Comparison of ENCODE assay signal across 11 cellular contexts in the genomic region with DNA sequence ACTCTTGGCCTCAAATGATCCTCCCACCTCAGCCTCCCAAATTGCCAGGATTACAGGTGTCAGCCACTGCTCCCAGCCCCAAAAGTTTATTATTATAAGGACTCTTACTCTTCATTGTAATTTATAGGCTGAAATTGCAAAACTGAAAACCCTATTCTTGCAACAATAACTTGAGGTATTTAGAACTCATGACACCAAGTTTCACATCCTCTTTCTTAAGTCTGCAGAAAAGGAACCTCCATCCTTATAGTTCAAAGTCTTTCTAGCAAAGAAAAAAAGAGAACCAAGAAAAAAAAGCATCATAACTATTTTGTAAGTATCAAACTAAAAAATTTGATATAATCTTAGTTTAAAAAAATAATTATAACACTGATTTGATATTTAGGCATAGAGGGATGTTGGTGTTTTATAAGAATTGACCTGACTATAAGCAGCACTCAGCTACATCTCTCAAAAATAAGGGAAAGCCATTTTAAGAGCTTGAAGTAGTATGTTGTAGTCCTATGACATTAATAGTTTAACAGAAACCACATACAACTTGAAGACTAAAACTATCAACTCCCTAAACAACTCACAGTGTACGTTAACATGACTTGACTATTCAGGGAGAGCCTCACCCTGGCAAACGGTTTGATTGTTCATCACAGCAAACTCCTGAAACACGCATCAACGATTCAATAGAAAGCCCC.
A peak's percentile ranks its signal among the peaks of the same experiment; 100 is the strongest.
DNase-seq lines count a peak whose midpoint lies in the region; ATAC-seq, FAIRE-seq and TF ChIP-seq lines count a peak whose summit lies in the region.
"Had no signal": no experiment of that assay in that cellular context is flagged by ENCODE, and none has a peak within 500 bp of the region (broad histone marks: within the 10 kb centered on the region; RNA-seq: fewer than 3 reads in every experiment).

No MANE protein-coding gene starts in this region.

- POLR2A ChIA-PET in GM12878 (lab: Charles Lee) = no interaction called here

- TF ChIP-seq CTCF in GM12865 (IDR thresholded peaks at IDR 0.05; ENCODE audit: insufficient read depth, low read depth, low read length, missing control alignments) = no peak
- TF ChIP-seq CTCF in GM12878 (IDR thresholded peaks at IDR 0.05 in 2 of 3, conservative IDR thresholded peaks at IDR 0.05 in 1 of 3; ENCODE audit: control insufficient read depth in 2 of 3, extremely low read depth in 1 of 3, insufficient read depth in 1 of 3, low read depth in 3 of 3, low read length in 3 of 3) = no peak

- H3K4me2 ChIP-seq in GM12878 (ENCODE audit: control insufficient read depth, insufficient read depth) = peak overlapping the region; percentile 81

- peaks cover 9% of the 10 kb centered on the region; the same call in 2 of the 3 replicates for H3K9me3 ChIP-seq in GM12878 (replicated peaks; ENCODE audit: control insufficient read depth, insufficient read depth, low read length)
- H3K9me3 ChIP-seq: thoracic aorta had no signal

- RAD21 ChIA-PET in GM12878 (lab: Charles Lee; ENCODE audit: unreplicated experiment) = interaction anchor here (1.0 to 1.9 kb wide), 5 partner anchors 10 to 120 kb away, joined by 3 to 5 read pairs (median 4); no protein-coding TSS in a partner anchor

- no peaks in the 10 kb centered on the region for H3K79me2 ChIP-seq in GM12878 (ENCODE audit: control insufficient read depth, insufficient read depth, low read length)

- H3K4me3 ChIP-seq in GM12865 (ENCODE audit: low read depth, low read length) (peak overlapping the region; percentile 10; the same call in 1 of the 2 replicates), GM12878 (peak overlapping the region; percentile 29; the same call in 1 of the 2 replicates)
- H3K4me3 ChIP-seq: coronary artery, thoracic aorta had no signal

- WGBS in GM12878 (ENCODE audit: insufficient coverage, insufficient replicate concordance, low lambda C conversion rate, missing lambda C conversion rate) = 0% methylated on average over 4 of the region's 4 CpGs

- DNase-seq in GM12865 (ENCODE audit: low read depth) (peak; percentile 71), GM12878 (ENCODE audit: low read depth, low spot score) (peak; percentile 66), NCI-H226 (no peak), NCI-H1436 treated with DMSO at 0.1 percent for 48 hours (lab: John Stamatoyannopoulos, UW) (no peak), head of caudate nucleus (no peak), NCI-H1417 treated with DMSO at 0.1 percent for 48 hours (lab: John Stamatoyannopoulos, UW) (no peak)
- DNase-seq: activated CD8-positive, alpha-beta memory T cell treated with anti-CD3 and anti-CD28 coated beads, Interleukin-2, amount 50 U/mL, for 4 hours had no signal

- SMC1A ChIA-PET in GM12878 (lab: Charles Lee; ENCODE audit: uncharacterized antibody, unreplicated experiment) = interaction anchor here (0.6 to 3.8 kb wide), 6 partner anchors 10 to 597 kb away, joined by 3 to 25 read pairs (median 4); no protein-coding TSS in a partner anchor

- intact Hi-C loops in GM12878 (cut with micrococcal nuclease; ENCODE audit: unreplicated experiment) (loop anchor here (5.0 to 10.0 kb wide), 3 partner anchors 140 to 727 kb away; partner anchors contain the start of gene ADSS2), head of caudate nucleus (cut with DNase I) (no loop called here)

- peak overlapping the region; percentile 74 for H3K27ac ChIP-seq in GM12878 (ENCODE audit: control insufficient read depth, insufficient read depth)

- no peak for TF ChIP-seq POLR2A in GM12878 (IDR thresholded peaks at IDR 0.05; ENCODE audit: low read depth, low read length)

- in situ Hi-C loops in GM12878 (cut with MboI) = no loop called here

- no TSS peak for BruUV-seq in GM12878 (replicated peaks; lab: Mats Ljungman, UMichigan)

- H3K9ac ChIP-seq in GM12878 (ENCODE audit: control insufficient read depth, insufficient read depth, low read length) = no peak overlapping the region

- FAIRE-seq in GM12878 (lab: Jason Lieb, UNC) = peak; percentile 87

- H2AFZ ChIP-seq in GM12878 (ENCODE audit: control insufficient read depth, low read depth, low read length) = no peak overlapping the region; the same call in 1 of the 2 replicates

- no peaks in the 10 kb centered on the region for H3K27me3 ChIP-seq in GM12878 (replicated peaks in 1 of 2; ENCODE audit: control insufficient read depth in 2 of 2, insufficient read depth in 2 of 2, low read length in 1 of 2)

- CTCF ChIA-PET in GM12878 (lab: Yijun Ruan, JAX) = interaction anchor here (0.6 to 1.7 kb wide), 7 partner anchors 12 to 571 kb away, joined by 3 read pairs; no protein-coding TSS in a partner anchor

- ATAC-seq in GM21423 (IDR thresholded peaks at IDR 0.05; ENCODE audit: unreplicated experiment) (peak; percentile 83), HG03175 (IDR thresholded peaks at IDR 0.05; ENCODE audit: unreplicated experiment) (peak; percentile 89), GM12878 (peak; percentile 90)

- no peaks in the 10 kb centered on the region for H4K20me1 ChIP-seq in GM12878 (ENCODE audit: control insufficient read depth, insufficient read depth)

- no peak for TF ChIP-seq RAD21 in GM12878 (IDR thresholded peaks at IDR 0.05; ENCODE audit: insufficient read depth, low read depth, low read length)

- H3K36me3 ChIP-seq in GM12878 (ENCODE audit: control insufficient read depth in 2 of 2, insufficient read depth in 2 of 2, low read length in 1 of 2) = no peaks in the 10 kb centered on the region
- H3K36me3 ChIP-seq: thoracic aorta had no signal

- peaks cover 42% of the 10 kb centered on the region for H3K4me1 ChIP-seq in GM12878 (ENCODE audit: control insufficient read depth, insufficient read depth, low read length)

- peak; percentile 74 to 78; a peak in 3 of 4 replicates for TF ChIP-seq EP300 in GM12878 (IDR thresholded peaks at IDR 0.05; ENCODE audit: borderline replicate concordance in 1 of 2, control insufficient read depth in 1 of 2, low read depth in 2 of 2, low read length in 2 of 2)

TF ChIP-seq in GM12878, 131 proteins besides CTCF, POLR2A, EP300 and RAD21 (continues in another document):
- TF ChIP-seq SMAD1 (IDR thresholded peaks at IDR 0.05; ENCODE audit: low read depth, partially characterized antibody) (no peak), NFIC (IDR thresholded peaks at IDR 0.05; ENCODE audit: low read depth, low read length) (peak; percentile 88), SIX5 (IDR thresholded peaks at IDR 0.05; ENCODE audit: low read depth, low read length, severe bottlenecking) (no peak), RFX5 (IDR thresholded peaks at IDR 0.05; ENCODE audit: low read depth, low read length) (no peak), SREBF2 (IDR thresholded peaks at IDR 0.05; ENCODE audit: low read length) (no peak), NR2F1 (conservative IDR thresholded peaks at IDR 0.05) (no peak), WRNIP1 (IDR thresholded peaks at IDR 0.05; ENCODE audit: borderline replicate concordance, low read depth, low read length) (no peak), NRF1 (conservative IDR thresholded peaks at IDR 0.05; ENCODE audit: low read depth, low read length) (no peak), FOS (IDR thresholded peaks at IDR 0.05; ENCODE audit: borderline replicate concordance, extremely low read depth, insufficient read length) (no peak), SRF (IDR thresholded peaks at IDR 0.05; ENCODE audit: low read depth in 2 of 2, low read length in 2 of 2) (no peak), JUND (IDR thresholded peaks at IDR 0.05; ENCODE audit: low read depth, low read length) (no peak), MEF2B (IDR thresholded peaks at IDR 0.05; ENCODE audit: partially characterized antibody, poor library complexity, severe bottlenecking) (peak; percentile 69), EGR1 (IDR thresholded peaks at IDR 0.05; ENCODE audit: borderline replicate concordance in 1 of 2, low read depth in 2 of 2, low read length in 2 of 2) (no peak), SMARCA5 (IDR thresholded peaks at IDR 0.05) (no peak; the same call in none of the 2 replicates), POU2F2 (IDR thresholded peaks at IDR 0.05; ENCODE audit: borderline replicate concordance, low read depth, low read length) (no peak), MXI1 (IDR thresholded peaks at IDR 0.05; ENCODE audit: low read depth, low read length) (no peak; the same call in 1 of the 2 replicates), ZNF217 (IDR thresholded peaks at IDR 0.05) (peak; percentile 94), SREBF1 (IDR thresholded peaks at IDR 0.05; ENCODE audit: low read length) (no peak)
- TF ChIP-seq, protein P1, sequence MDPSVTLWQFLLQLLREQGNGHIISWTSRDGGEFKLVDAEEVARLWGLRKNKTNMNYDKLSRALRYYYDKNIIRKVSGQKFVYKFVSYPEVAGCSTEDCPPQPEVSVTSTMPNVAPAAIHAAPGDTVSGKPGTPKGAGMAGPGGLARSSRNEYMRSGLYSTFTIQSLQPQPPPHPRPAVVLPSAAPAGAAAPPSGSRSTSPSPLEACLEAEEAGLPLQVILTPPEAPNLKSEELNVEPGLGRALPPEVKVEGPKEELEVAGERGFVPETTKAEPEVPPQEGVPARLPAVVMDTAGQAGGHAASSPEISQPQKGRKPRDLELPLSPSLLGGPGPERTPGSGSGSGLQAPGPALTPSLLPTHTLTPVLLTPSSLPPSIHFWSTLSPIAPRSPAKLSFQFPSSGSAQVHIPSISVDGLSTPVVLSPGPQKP (IDR thresholded peaks at IDR 0.05; ENCODE audit: low read depth, low read length) = no peak
- TF ChIP-seq, protein P2, sequence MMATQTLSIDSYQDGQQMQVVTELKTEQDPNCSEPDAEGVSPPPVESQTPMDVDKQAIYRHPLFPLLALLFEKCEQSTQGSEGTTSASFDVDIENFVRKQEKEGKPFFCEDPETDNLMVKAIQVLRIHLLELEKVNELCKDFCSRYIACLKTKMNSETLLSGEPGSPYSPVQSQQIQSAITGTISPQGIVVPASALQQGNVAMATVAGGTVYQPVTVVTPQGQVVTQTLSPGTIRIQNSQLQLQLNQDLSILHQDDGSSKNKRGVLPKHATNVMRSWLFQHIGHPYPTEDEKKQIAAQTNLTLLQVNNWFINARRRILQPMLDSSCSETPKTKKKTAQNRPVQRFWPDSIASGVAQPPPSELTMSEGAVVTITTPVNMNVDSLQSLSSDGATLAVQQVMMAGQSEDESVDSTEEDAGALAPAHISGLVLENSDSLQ (IDR thresholded peaks at IDR 0.05) = no peak

Comparison
In these comparisons a context has a peak if more than half of its experiments do, and no peak if none do; other contexts are left out.
1. DNase-seq: peak in GM12865 (single experiment) and GM12878 (single experiment); none in NCI-H226 (single experiment), NCI-H1436 treated with DMSO at 0.1 percent for 48 hours (single experiment), head of caudate nucleus (0 of 42) and NCI-H1417 treated with DMSO at 0.1 percent for 48 hours (single experiment).
2. Peak in every context shown above with its lines, with median percentiles within 50 percentile points of each other: ATAC-seq.